8 cellular contexts compared by ENCODE assay signal in the genomic region with DNA sequence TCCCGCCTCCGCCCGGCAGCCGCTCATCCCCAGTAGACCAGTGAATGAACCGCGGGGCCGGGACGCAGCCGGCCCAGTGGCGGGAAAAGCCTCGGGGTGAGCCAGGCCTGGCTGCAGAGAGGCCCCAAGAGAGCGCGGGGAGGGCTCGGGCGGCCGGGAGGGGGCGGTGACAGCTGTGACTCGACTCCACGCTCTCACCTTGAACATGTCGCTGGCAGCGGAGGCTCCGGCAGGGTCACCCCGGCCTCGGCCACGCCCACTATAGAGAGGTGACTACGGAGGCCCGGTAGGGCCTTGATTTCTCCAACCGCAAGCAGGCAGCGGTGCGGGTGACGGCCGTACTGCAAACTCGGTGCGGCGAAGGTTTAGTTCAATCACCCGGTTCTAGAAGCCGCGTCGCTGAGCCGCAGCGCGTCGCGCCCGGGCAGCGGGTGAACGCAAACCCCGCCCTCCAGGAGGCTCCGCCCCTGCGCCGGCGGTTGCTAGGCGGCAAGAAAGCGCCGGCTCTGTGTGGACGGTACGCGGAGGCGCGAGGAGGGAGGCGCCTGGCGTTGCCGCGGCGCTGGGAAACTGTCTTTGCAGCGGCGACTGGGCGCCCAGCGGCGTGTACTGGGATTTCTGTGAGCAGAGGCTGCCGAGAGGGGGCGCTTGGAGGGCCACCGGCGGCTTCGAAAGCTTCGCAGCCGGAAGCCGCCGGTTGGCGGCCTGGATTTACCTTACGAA. TPM values are rescaled to one million over a fixed set of nuclear protein-coding genes. Genes with fewer than 3 reads are reported as not detected.
DNase-seq lines count a peak whose midpoint lies in the region; ATAC-seq and TF ChIP-seq lines count a peak whose summit lies in the region.

APOO (minus strand) TSS at position 443 of the 723 bp plus-strand sequence; CDS start at position 207, 236 bp downstream.
A gene with protein sequence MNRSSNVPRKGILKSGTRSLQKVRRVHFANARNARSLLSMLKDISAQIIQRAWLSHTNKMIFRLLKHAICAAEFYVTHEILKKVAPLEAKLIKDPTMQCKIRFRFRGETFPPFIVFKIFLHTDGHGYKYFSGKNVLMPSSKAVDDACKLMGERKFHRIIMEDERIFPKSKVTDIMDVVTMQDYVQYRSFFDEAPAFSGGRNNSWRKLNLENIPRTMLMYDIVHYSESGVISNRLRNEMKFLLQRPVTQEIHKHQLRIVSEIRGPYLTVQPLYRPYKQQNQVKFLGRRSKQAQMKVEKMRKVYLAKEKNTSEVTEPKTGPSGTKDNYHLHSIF (plus strand): TSS at position 511 of the 723 bp plus-strand sequence. CDS start 2,297 bp downstream, outside the sequence.

- H3K9me3 ChIP-seq in HUES48 (ENCODE audit: control insufficient read depth, insufficient read depth, low read length): no peaks in the 10 kb centered on the region
- H3K9me3 ChIP-seq in endodermal cell (ENCODE audit: control insufficient read depth, low read length): no peaks in the 10 kb centered on the region

- peaks cover 8% of the 10 kb centered on the region for H3K4me1 Mint-ChIP-seq in endodermal cell

- H3K9ac ChIP-seq in HUES48 (ENCODE audit: low read depth, low read length) (peak within 1 kb of the TSS; percentile 72), endodermal cell (ENCODE audit: extremely low read depth, low read length, poor library complexity, severe bottlenecking) (peak within 1 kb of the TSS; percentile 72)

- H3K27ac ChIP-seq in HUES48 (ENCODE audit: low read depth, low read length) (peak within 1 kb of the TSS; percentile 94), endodermal cell (ENCODE audit: low read depth, low read length) (peak within 1 kb of the TSS; percentile 87)

- WGBS in endodermal cell (ENCODE audit: insufficient coverage in 1 of 2, insufficient read length in 1 of 2), 2 experiments: 0% methylated on average over 81 of the region's 81 CpGs; no CpG with 5 or more reads in 1 of the 2 experiments

- H3K9me3 Mint-ChIP-seq in endodermal cell: no peaks in the 10 kb centered on the region

- peaks cover 5% of the 10 kb centered on the region for H3K36me3 Mint-ChIP-seq in endodermal cell (ENCODE audit: low read depth)

- peak; percentile 92 for ATAC-seq in GM21390 (IDR thresholded peaks at IDR 0.05; ENCODE audit: unreplicated experiment)

- no peaks in the 10 kb centered on the region for H3K27me3 Mint-ChIP-seq in endodermal cell (ENCODE audit: insufficient read depth)

- H3K27ac Mint-ChIP-seq in endodermal cell: peak within 1 kb of the TSS; percentile 93

- H3K4me3 Mint-ChIP-seq in endodermal cell: peak within 1 kb of the TSS; percentile 83

- H3K36me3 ChIP-seq in HUES48 (ENCODE audit: control insufficient read depth, insufficient read depth, low read length) (no peaks in the 10 kb centered on the region), endodermal cell (ENCODE audit: control insufficient read depth, insufficient read depth, low read length) (no peaks in the 10 kb centered on the region)

- H3K4me3 ChIP-seq in HUES48 (ENCODE audit: low read depth, low read length) (peak within 1 kb of the TSS; percentile 71), endodermal cell (ENCODE audit: low read length) (peak within 1 kb of the TSS; percentile 83)

- H3K27me3 ChIP-seq in HUES48 (ENCODE audit: control insufficient read depth, insufficient read depth, low read length) (no peaks in the 10 kb centered on the region), endodermal cell (ENCODE audit: control insufficient read depth, insufficient read depth, low read length, poor library complexity, severe bottlenecking) (no peaks in the 10 kb centered on the region)

- H3K4me1 ChIP-seq in HUES48 (ENCODE audit: control insufficient read depth, insufficient read depth, low read length): peaks cover 11% of the 10 kb centered on the region; the same call in 1 of the 2 replicates
- H3K4me1 ChIP-seq in endodermal cell (ENCODE audit: control insufficient read depth, insufficient read depth, low read length): no peaks in the 10 kb centered on the region

- DNase-seq in D341Med (ENCODE audit: low spot score) (peak; percentile 90), NOMO-1 treated with dmso at 0.1 percent for 144 hours (lab: John Stamatoyannopoulos, UW; ENCODE audit: unreplicated experiment) (peak; percentile 83), endodermal cell (peak; percentile 99), middle frontal gyrus (ENCODE audit: extremely low spot score, low spot score) (peak; percentile 80)
- DNase-seq in activated CD8-positive, alpha-beta memory T cell treated with anti-CD3 and anti-CD28 coated beads, Interleukin-2, amount 50 U/mL, for 24 hours (ENCODE audit: extremely low read depth): peak; percentile 64
- DNase-seq in stimulated activated CD8-positive, alpha-beta memory T cell treated with anti-CD3 and anti-CD28 coated beads, Interleukin-4, amount 100 ng/mL, for 1 hour (ENCODE audit: low read depth in 2 of 2, low spot score in 1 of 2): peak; percentile 66 to 80

- TF ChIP-seq CTCF in endodermal cell (conservative IDR thresholded peaks at IDR 0.05): peak; percentile 93

RNA-seq across cellular contexts. Expression of gene APOO, which starts in this region (rescaled TPM):
- 10 to 100 TPM; 47.9 to 74.2 TPM for total RNA-seq in endodermal cell
- 46.1 TPM for polyA plus RNA-seq in endodermal cell (2013, experiment 1 of 2)
- polyA plus RNA-seq in endodermal cell (2013, experiment 2 of 2): 46.9 TPM

RNA-seq across cellular contexts. Expression of the second gene that starts in this region (rescaled TPM):
- total RNA-seq in endodermal cell: not detected
- polyA plus RNA-seq in endodermal cell (2013, experiment 1 of 2): not detected
- polyA plus RNA-seq in endodermal cell (2013, experiment 2 of 2): not detected

Comparison
In these comparisons a context has a peak if more than half of its experiments do, and no peak if none do; other contexts are left out.
1. Peak in every context shown above with its lines: DNase-seq, ATAC-seq, H3K4me3 ChIP-seq and H3K27ac ChIP-seq.